In the genomic region with DNA sequence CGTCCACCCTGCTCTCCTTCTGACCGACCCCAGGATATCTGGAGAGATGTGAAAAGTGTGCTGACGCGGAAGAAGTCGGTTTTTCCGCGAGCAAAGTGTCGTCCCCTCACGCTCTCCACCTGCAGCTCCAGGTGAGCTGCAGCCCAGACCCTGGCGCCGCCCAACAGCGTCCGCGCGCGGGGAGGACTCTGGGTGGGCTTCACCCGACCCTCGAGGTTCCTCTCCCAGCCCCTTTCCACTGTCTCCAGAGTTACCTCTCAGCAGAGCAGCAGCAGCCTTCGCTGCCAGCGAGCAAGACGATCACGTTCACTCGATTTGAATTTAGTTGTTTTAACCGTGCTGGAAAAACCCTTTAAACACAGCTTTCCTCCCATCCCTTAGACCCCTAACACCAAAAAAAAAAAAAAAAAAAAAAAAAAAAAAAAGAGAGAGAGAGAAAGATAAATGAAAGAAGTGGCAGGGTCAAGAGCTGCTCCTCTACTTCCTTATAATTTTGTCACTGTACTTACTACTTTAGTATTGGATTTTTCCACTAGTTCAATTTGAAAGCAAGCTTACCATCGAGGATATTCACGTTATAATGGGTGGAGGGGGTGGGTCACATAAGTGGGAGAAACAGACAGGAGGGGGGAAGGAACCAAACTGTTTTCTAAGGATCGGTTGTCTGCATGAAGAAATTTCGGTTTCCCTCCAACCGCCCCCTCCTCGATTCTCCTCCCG, we compare ENCODE assay signal across 8 cellular contexts. TPM values are rescaled to one million over a fixed set of nuclear protein-coding genes. Genes with fewer than 3 reads are reported as not detected.
DNase-seq lines count a peak whose midpoint lies in the region; ATAC-seq and TF ChIP-seq lines count a peak whose summit lies in the region.

No MANE protein-coding gene starts in this region.

- no peaks in the 10 kb centered on the region for H3F3A ChIP-seq in Loucy (ENCODE audit: low read depth)

- H3K79me2 ChIP-seq in Loucy (ENCODE audit: insufficient read depth, low read length), result no peaks in the 10 kb centered on the region

- TF ChIP-seq CTCF in C4-2B (conservative IDR thresholded peaks at IDR 0.05) (no peak), Loucy (conservative IDR thresholded peaks at IDR 0.05; ENCODE audit: low read length) (no peak), suprapubic skin (IDR thresholded peaks at IDR 0.05) (no peak)

- H3K9me3 ChIP-seq in Loucy (ENCODE audit: insufficient read depth, low read depth, low read length) (no peaks in the 10 kb centered on the region), suprapubic skin (no peaks in the 10 kb centered on the region)

- no peaks in the 10 kb centered on the region for H4K20me1 ChIP-seq in Loucy (ENCODE audit: insufficient read depth, low read length, poor library complexity, severe bottlenecking)

- no peaks in the 10 kb centered on the region for H3K27me3 ChIP-seq in Loucy (ENCODE audit: insufficient read depth, low read length, poor library complexity, severe bottlenecking)
- H3K27me3 ChIP-seq in suprapubic skin, result no peaks in the 10 kb centered on the region

- H3K4me1 ChIP-seq in Loucy (ENCODE audit: insufficient read depth, low read length, poor library complexity, severe bottlenecking) (peaks cover 10% of the 10 kb centered on the region), suprapubic skin (peaks cover 51% of the 10 kb centered on the region)

- ATAC-seq in GM19395 (IDR thresholded peaks at IDR 0.05; ENCODE audit: unreplicated experiment) (peak; percentile 19), left lobe of liver (peak; percentile 0), GM21825 (IDR thresholded peaks at IDR 0.05; ENCODE audit: unreplicated experiment) (no peak)

- H3K4me3 ChIP-seq in Loucy (ENCODE audit: low read length, poor library complexity, severe bottlenecking), result peak overlapping the region; percentile 91
- H3K4me3 ChIP-seq in suprapubic skin, result peak overlapping the region; percentile 92

- WGBS in suprapubic skin, result under 1% methylated on average over 27 of the region's 31 CpGs

- H3K27ac ChIP-seq in C4-2B, result peak overlapping the region; percentile 69
- H3K27ac ChIP-seq in caudate nucleus (ENCODE audit: low read depth, low read length), result peak overlapping the region; percentile 93
- H3K27ac ChIP-seq in suprapubic skin, result peak overlapping the region; percentile 96

- TF ChIP-seq EP300 in suprapubic skin (IDR thresholded peaks at IDR 0.05), result no peak

- H3K36me3 ChIP-seq in Loucy (ENCODE audit: insufficient read depth, low read length), result no peaks in the 10 kb centered on the region
- no peaks in the 10 kb centered on the region for H3K36me3 ChIP-seq in suprapubic skin

- peak overlapping the region; percentile 86 for H3K9ac ChIP-seq in Loucy (ENCODE audit: low read depth, low read length, poor library complexity, severe bottlenecking)

- TF ChIP-seq POLR2A in suprapubic skin (IDR thresholded peaks at IDR 0.05), result no peak

- DNase-seq in caudate nucleus (lab: John Stamatoyannopoulos, UW) (peak in 8 of 61 donors; percentile 16 to 60 (median 40)), left lobe of liver (ENCODE audit: low spot score) (no peak), suprapubic skin (ENCODE audit: low spot score in 2 of 2) (no peak), NCI-H146 treated with DMSO at 0.1 percent for 48 hours (lab: John Stamatoyannopoulos, UW; ENCODE audit: unreplicated experiment) (no peak)

- peak overlapping the region; percentile 67 for H3K4me2 ChIP-seq in Loucy (ENCODE audit: low read depth, low read length, poor library complexity, severe bottlenecking)

- H3K9me2 ChIP-seq in Loucy (replicated peaks; ENCODE audit: low read depth, low read length), result no peaks in the 10 kb centered on the region

- H2AFZ ChIP-seq in Loucy (ENCODE audit: low read length), result peak overlapping the region; percentile 90

RNA-seq across cellular contexts. Expression of gene NR3C2, which starts 0.8 kb away (rescaled TPM):
- total RNA-seq in left lobe of liver, result 12.0 TPM
- total RNA-seq in suprapubic skin, result 10 to 100 TPM in 3 of 4 donors, 1 to 10 TPM in 1; 7.3 to 12.1 (median 11.0) TPM
